Comparison of ENCODE assay signal across 1 cellular context in genomic region chr2:64770781-64771334, GRCh38.
TF ChIP-seq lines count a peak whose summit lies in the region.

No MANE protein-coding gene starts in this region.

TF ChIP-seq in HEK293, 187 proteins besides CTCF, POLR2A, EP300 and RAD21 (continued from another document):
- TF ChIP-seq ZNF580 (tag by site-specific recombination; IDR thresholded peaks at IDR 0.05) (no peak), KLF7 (tag by site-specific recombination; IDR thresholded peaks at IDR 0.05; ENCODE audit: borderline replicate concordance) (no peak), ZSCAN16 (tag by site-specific recombination; IDR thresholded peaks at IDR 0.05) (no peak)
